Comparison of ENCODE assay signal across 1 cellular context in the genomic region with DNA sequence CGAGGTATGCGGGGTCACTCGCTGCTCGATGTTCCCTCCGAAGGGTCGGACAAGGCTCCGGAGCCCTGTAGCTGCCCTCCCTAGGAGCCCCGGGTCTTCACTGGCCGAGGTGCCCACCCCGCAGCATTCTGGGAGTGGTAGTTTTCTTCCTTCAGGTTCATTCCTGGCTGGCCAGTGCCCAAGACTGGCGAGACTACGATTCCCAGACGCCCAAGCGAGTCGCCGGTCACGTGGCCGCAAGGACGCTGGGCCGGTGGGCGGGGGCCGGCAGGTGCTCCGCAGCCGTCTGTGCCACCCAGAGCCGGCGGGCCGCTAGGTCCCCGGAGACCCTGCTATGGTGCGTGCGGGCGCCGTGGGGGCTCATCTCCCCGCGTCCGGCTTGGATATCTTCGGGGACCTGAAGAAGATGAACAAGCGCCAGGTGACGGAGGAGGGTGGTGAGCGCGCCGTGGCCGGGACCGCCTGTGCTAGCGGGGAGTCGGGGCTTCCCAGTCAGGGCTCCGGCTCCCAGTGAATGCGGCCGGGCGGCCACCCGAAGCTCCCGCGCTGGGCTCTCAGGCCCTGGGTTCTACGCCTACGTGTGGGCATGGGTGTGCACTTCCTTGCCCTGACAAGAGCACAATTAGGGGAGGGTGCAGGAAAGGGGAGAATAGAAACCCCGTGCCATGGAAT.
TF ChIP-seq lines count a peak whose summit lies in the region.

A gene (plus strand): TSS at position 270 of the 672 bp plus-strand sequence. CDS start 65 bp downstream, at position 335.

TF ChIP-seq in K562, 482 proteins besides CTCF, POLR2A, EP300 and RAD21 (continued from another document and continues in another):
- TF ChIP-seq TOE1 (IDR thresholded peaks at IDR 0.05; ENCODE audit: borderline replicate concordance) (peak; percentile 88; the same call in 1 of the 2 replicates), TOE1 (CRISPR knock-in tag; IDR thresholded peaks at IDR 0.05; ENCODE audit: borderline replicate concordance, low read depth) (no peak), ZNF23 (CRISPR knock-in tag; IDR thresholded peaks at IDR 0.05) (no peak), SMAD3 (CRISPR knock-in tag; conservative IDR thresholded peaks at IDR 0.05) (no peak), NFXL1 (CRISPR knock-in tag; IDR thresholded peaks at IDR 0.05) (no peak), CAMTA2 (CRISPR knock-in tag; conservative IDR thresholded peaks at IDR 0.05) (no peak), RBM15 (IDR thresholded peaks at IDR 0.05; ENCODE audit: insufficient read depth, low read length) (no peak), TCF3 (CRISPR knock-in tag; IDR thresholded peaks at IDR 0.05) (no peak), SMAD1 (IDR thresholded peaks at IDR 0.05; ENCODE audit: low read depth, low read length, partially characterized antibody) (no peak), ZNF197 (CRISPR knock-in tag; IDR thresholded peaks at IDR 0.05; ENCODE audit: low read depth) (peak; percentile 79; the same call in 1 of the 2 replicates), ZNF699 (CRISPR knock-in tag; IDR thresholded peaks at IDR 0.05; ENCODE audit: insufficient replicate concordance) (no peak), KAT2B (IDR thresholded peaks at IDR 0.05; ENCODE audit: low read depth, low read length) (no peak), HCFC1 (IDR thresholded peaks at IDR 0.05; ENCODE audit: low read depth, low read length) (peak; percentile 94), CBFA2T2 (conservative IDR thresholded peaks at IDR 0.05) (peak; percentile 76), NRF1 (conservative IDR thresholded peaks at IDR 0.05 in 1 of 2, IDR thresholded peaks at IDR 0.05 in 1 of 2) (peak; percentile 19 to 36; a peak in 2 of 4 replicates), ILK (tag; IDR thresholded peaks at IDR 0.05; ENCODE audit: borderline replicate concordance, low read depth) (no peak), BCL6 (CRISPR knock-in tag; IDR thresholded peaks at IDR 0.05) (no peak), ZNF764 (CRISPR knock-in tag; IDR thresholded peaks at IDR 0.05; ENCODE audit: low read depth) (no peak), CHD2 (IDR thresholded peaks at IDR 0.05; ENCODE audit: low read depth, low read length) (no peak), PPARD (CRISPR knock-in tag; IDR thresholded peaks at IDR 0.05) (no peak), ZNF77 (CRISPR knock-in tag; IDR thresholded peaks at IDR 0.05) (no peak), POLR2G (IDR thresholded peaks at IDR 0.05; ENCODE audit: low read depth, low read length) (peak; percentile 80), BRCA1 (IDR thresholded peaks at IDR 0.05) (no peak), BRCA1 (CRISPR knock-in tag; IDR thresholded peaks at IDR 0.05) (no peak), SIX5 (IDR thresholded peaks at IDR 0.05; ENCODE audit: borderline replicate concordance in 1 of 2, insufficient read depth in 1 of 2, low read depth in 1 of 2, low read length in 2 of 2) (peak; percentile 78 to 81), RBM39 (optimal IDR thresholded peaks at IDR 0.05; ENCODE audit: low read depth, low read length) (no peak), SAFB (IDR thresholded peaks at IDR 0.05; ENCODE audit: borderline replicate concordance, low read depth, low read length) (no peak), ZNF354B (CRISPR knock-in tag; IDR thresholded peaks at IDR 0.05) (no peak), MEIS2 (IDR thresholded peaks at IDR 0.05; ENCODE audit: partially characterized antibody) (no peak), SMARCA5 (IDR thresholded peaks at IDR 0.05) (no peak), PHF8 (IDR thresholded peaks at IDR 0.05; ENCODE audit: borderline replicate concordance, low read length) (peak; percentile 63; the same call in 1 of the 2 replicates), RBFOX2 (IDR thresholded peaks at IDR 0.05; ENCODE audit: low read depth, low read length) (peak; percentile 76), ZNF436 (CRISPR knock-in tag; IDR thresholded peaks at IDR 0.05) (no peak), MBD2 (IDR thresholded peaks at IDR 0.05; ENCODE audit: borderline replicate concordance, low read depth) (peak; percentile 52; the same call in 1 of the 2 replicates), NELFE (IDR thresholded peaks at IDR 0.05; ENCODE audit: insufficient read depth, insufficient read length) (no peak), ZSCAN29 (IDR thresholded peaks at IDR 0.05) (no peak), ZNF76 (CRISPR knock-in tag; IDR thresholded peaks at IDR 0.05; ENCODE audit: borderline replicate concordance) (no peak)
- TF ChIP-seq, protein P1, sequence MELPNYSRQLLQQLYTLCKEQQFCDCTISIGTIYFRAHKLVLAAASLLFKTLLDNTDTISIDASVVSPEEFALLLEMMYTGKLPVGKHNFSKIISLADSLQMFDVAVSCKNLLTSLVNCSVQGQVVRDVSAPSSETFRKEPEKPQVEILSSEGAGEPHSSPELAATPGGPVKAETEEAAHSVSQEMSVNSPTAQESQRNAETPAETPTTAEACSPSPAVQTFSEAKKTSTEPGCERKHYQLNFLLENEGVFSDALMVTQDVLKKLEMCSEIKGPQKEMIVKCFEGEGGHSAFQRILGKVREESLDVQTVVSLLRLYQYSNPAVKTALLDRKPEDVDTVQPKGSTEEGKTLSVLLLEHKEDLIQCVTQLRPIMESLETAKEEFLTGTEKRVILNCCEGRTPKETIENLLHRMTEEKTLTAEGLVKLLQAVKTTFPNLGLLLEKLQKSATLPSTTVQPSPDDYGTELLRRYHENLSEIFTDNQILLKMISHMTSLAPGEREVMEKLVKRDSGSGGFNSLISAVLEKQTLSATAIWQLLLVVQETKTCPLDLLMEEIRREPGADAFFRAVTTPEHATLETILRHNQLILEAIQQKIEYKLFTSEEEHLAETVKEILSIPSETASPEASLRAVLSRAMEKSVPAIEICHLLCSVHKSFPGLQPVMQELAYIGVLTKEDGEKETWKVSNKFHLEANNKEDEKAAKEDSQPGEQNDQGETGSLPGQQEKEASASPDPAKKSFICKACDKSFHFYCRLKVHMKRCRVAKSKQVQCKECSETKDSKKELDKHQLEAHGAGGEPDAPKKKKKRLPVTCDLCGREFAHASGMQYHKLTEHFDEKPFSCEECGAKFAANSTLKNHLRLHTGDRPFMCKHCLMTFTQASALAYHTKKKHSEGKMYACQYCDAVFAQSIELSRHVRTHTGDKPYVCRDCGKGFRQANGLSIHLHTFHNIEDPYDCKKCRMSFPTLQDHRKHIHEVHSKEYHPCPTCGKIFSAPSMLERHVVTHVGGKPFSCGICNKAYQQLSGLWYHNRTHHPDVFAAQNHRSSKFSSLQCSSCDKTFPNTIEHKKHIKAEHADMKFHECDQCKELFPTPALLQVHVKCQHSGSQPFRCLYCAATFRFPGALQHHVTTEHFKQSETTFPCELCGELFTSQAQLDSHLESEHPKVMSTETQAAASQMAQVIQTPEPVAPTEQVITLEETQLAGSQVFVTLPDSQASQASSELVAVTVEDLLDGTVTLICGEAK (IDR thresholded peaks at IDR 0.05) = no peak
- TF ChIP-seq, protein P1 (CRISPR knock-in tag; IDR thresholded peaks at IDR 0.05) = no peak
- TF ChIP-seq, protein P2, sequence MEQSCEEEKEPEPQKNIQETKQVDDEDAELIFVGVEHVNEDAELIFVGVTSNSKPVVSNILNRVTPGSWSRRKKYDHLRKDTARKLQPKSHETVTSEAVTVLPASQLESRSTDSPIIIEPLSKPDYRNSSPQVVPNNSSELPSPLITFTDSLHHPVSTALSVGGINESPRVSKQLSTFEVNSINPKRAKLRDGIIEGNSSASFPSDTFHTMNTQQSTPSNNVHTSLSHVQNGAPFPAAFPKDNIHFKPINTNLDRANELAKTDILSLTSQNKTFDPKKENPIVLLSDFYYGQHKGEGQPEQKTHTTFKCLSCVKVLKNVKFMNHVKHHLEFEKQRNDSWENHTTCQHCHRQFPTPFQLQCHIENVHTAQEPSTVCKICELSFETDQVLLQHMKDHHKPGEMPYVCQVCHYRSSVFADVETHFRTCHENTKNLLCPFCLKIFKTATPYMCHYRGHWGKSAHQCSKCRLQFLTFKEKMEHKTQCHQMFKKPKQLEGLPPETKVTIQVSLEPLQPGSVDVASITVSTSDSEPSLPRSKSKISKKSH (CRISPR knock-in tag; IDR thresholded peaks at IDR 0.05) = no peak
- TF ChIP-seq, protein P3, sequence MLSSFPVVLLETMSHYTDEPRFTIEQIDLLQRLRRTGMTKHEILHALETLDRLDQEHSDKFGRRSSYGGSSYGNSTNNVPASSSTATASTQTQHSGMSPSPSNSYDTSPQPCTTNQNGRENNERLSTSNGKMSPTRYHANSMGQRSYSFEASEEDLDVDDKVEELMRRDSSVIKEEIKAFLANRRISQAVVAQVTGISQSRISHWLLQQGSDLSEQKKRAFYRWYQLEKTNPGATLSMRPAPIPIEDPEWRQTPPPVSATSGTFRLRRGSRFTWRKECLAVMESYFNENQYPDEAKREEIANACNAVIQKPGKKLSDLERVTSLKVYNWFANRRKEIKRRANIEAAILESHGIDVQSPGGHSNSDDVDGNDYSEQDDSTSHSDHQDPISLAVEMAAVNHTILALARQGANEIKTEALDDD (IDR thresholded peaks at IDR 0.05) = no peak
- TF ChIP-seq, protein P4, sequence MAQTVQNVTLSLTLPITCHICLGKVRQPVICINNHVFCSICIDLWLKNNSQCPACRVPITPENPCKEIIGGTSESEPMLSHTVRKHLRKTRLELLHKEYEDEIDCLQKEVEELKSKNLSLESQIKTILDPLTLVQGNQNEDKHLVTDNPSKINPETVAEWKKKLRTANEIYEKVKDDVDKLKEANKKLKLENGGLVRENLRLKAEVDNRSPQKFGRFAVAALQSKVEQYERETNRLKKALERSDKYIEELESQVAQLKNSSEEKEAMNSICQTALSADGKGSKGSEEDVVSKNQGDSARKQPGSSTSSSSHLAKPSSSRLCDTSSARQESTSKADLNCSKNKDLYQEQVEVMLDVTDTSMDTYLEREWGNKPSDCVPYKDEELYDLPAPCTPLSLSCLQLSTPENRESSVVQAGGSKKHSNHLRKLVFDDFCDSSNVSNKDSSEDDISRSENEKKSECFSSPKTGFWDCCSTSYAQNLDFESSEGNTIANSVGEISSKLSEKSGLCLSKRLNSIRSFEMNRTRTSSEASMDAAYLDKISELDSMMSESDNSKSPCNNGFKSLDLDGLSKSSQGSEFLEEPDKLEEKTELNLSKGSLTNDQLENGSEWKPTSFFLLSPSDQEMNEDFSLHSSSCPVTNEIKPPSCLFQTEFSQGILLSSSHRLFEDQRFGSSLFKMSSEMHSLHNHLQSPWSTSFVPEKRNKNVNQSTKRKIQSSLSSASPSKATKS (CRISPR knock-in tag; IDR thresholded peaks at IDR 0.05) = no peak
- TF ChIP-seq, protein P5, sequence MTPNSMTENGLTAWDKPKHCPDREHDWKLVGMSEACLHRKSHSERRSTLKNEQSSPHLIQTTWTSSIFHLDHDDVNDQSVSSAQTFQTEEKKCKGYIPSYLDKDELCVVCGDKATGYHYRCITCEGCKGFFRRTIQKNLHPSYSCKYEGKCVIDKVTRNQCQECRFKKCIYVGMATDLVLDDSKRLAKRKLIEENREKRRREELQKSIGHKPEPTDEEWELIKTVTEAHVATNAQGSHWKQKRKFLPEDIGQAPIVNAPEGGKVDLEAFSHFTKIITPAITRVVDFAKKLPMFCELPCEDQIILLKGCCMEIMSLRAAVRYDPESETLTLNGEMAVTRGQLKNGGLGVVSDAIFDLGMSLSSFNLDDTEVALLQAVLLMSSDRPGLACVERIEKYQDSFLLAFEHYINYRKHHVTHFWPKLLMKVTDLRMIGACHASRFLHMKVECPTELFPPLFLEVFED (CRISPR knock-in tag; conservative IDR thresholded peaks at IDR 0.05) = no peak
- TF ChIP-seq, protein P6, sequence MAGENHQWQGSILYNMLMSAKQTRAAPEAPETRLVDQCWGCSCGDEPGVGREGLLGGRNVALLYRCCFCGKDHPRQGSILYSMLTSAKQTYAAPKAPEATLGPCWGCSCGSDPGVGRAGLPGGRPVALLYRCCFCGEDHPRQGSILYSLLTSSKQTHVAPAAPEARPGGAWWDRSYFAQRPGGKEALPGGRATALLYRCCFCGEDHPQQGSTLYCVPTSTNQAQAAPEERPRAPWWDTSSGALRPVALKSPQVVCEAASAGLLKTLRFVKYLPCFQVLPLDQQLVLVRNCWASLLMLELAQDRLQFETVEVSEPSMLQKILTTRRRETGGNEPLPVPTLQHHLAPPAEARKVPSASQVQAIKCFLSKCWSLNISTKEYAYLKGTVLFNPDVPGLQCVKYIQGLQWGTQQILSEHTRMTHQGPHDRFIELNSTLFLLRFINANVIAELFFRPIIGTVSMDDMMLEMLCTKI (IDR thresholded peaks at IDR 0.05; ENCODE audit: partially characterized antibody) = no peak
- TF ChIP-seq, protein P7, sequence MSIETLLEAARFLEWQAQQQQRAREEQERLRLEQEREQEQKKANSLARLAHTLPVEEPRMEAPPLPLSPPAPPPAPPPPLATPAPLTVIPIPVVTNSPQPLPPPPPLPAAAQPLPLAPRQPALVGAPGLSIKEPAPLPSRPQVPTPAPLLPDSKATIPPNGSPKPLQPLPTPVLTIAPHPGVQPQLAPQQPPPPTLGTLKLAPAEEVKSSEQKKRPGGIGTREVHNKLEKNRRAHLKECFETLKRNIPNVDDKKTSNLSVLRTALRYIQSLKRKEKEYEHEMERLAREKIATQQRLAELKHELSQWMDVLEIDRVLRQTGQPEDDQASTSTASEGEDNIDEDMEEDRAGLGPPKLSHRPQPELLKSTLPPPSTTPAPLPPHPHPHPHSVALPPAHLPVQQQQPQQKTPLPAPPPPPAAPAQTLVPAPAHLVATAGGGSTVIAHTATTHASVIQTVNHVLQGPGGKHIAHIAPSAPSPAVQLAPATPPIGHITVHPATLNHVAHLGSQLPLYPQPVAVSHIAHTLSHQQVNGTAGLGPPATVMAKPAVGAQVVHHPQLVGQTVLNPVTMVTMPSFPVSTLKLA (conservative IDR thresholded peaks at IDR 0.05) = peak in 1 of 2 experiments; percentile 76; a peak in 3 of 4 replicates
